8 cellular contexts compared by ENCODE assay signal in genomic region chr3:141231101-141231922, GRCh38. TPM values are rescaled to one million over a fixed set of nuclear protein-coding genes. Genes with fewer than 3 reads are reported as not detected.
A peak's percentile ranks its signal among the peaks of the same experiment; 100 is the strongest.
DNase-seq lines count a peak whose midpoint lies in the region; ATAC-seq lines count a peak whose summit lies in the region.

Gene PXYLP1, plus strand, starts transcription at chr3:141231825. Its CDS starts 28,351 bp downstream, at chr3:141260176.

- DNase-seq in CD4-positive, CD25-positive, alpha-beta regulatory T cell = peak; percentile 81 to 90 (median 88)
- DNase-seq in NCI-H748 treated with DMSO at 0.1 percent for 48 hours (lab: John Stamatoyannopoulos, UW) (peak; percentile 40), memory B cell (ENCODE audit: low spot score in 2 of 2) (peak; percentile 87)
- DNase-seq in activated CD4-positive, alpha-beta memory T cell treated with anti-CD3 and anti-CD28 coated beads, Interleukin-2, amount 10 ng/mL, durations not matched to agents 7 days and 5 days = peak; percentile 93
- DNase-seq in stimulated activated CD8-positive, alpha-beta memory T cell treated with anti-CD3 and anti-CD28 coated beads, Interleukin-12 subunit alpha, Interleukin-12 subunit beta, amount 100 ng/mL, for 24 hours (ENCODE audit: extremely low read depth) = peak; percentile 71

- 18% methylated on average over 87 of the region's 87 CpGs for WGBS in ectodermal cell, 2 experiments

- peaks cover 30% of the 10 kb centered on the region for H3K4me1 ChIP-seq in CD4-positive, CD25-positive, alpha-beta regulatory T cell (ENCODE audit: control insufficient read depth, insufficient read depth, low read length, poor library complexity, severe bottlenecking)
- H3K4me1 ChIP-seq in ectodermal cell (ENCODE audit: control insufficient read depth, insufficient read depth, low read length) = peaks cover 5% of the 10 kb centered on the region

- CTCF ChIA-PET in activated CD4-positive, alpha-beta memory T cell treated with anti-CD3 and anti-CD28 coated beads, Interleukin-2, amount 10 ng/mL, durations not matched to agents 7 days and 5 days (lab: Charles Lee) = interaction anchor here (0.6 to 4.6 kb wide), 43 partner anchors 8 to 507 kb away, joined by 3 to 52 read pairs (median 5); partner anchors contain the start of gene RNF7

- POLR2A ChIA-PET in activated CD4-positive, alpha-beta memory T cell treated with anti-CD3 and anti-CD28 coated beads, Interleukin-2, amount 10 ng/mL, durations not matched to agents 7 days and 5 days (lab: Charles Lee) = interaction anchor here (0.6 to 5.7 kb wide), 26 partner anchors 12 to 797 kb away, joined by 3 to 53 read pairs (median 7); partner anchors contain the start of gene SLC25A36

- H3K27me3 Mint-ChIP-seq in CD4-positive, CD25-positive, alpha-beta regulatory T cell = peaks cover 4% of the 10 kb centered on the region
- H3K27me3 Mint-ChIP-seq in activated CD4-positive, alpha-beta memory T cell treated with anti-CD3 and anti-CD28 coated beads, Interleukin-2, amount 10 ng/mL, durations not matched to agents 7 days and 5 days = peaks cover 9% of the 10 kb centered on the region
- no peaks in the 10 kb centered on the region for H3K27me3 Mint-ChIP-seq in memory B cell

- peak within 1 kb of the TSS; percentile 78 for H3K27ac ChIP-seq in CD4-positive, CD25-positive, alpha-beta regulatory T cell (ENCODE audit: insufficient read depth, low read length, poor library complexity, severe bottlenecking)
- no peak within 1 kb of the TSS for H3K27ac ChIP-seq in ectodermal cell (ENCODE audit: insufficient read depth, low read depth, low read length, poor library complexity, severe bottlenecking)

- peak; percentile 96 to 97 for ATAC-seq in CD4-positive, CD25-positive, alpha-beta regulatory T cell (ENCODE audit: low read depth in 2 of 2)
- peak; percentile 94 for ATAC-seq in GM19324 (IDR thresholded peaks at IDR 0.05; ENCODE audit: low FRiP score, unreplicated experiment)
- ATAC-seq in HG03460 (IDR thresholded peaks at IDR 0.05; ENCODE audit: unreplicated experiment) = peak; percentile 95
- peak; percentile 92 for ATAC-seq in memory B cell (ENCODE audit: low read depth)

- H3K27me3 ChIP-seq in CD4-positive, CD25-positive, alpha-beta regulatory T cell (ENCODE audit: control insufficient read depth, insufficient read depth, low read length) = peaks cover under 1% of the 10 kb centered on the region
- H3K27me3 ChIP-seq in ectodermal cell (ENCODE audit: control insufficient read depth, insufficient read depth, low read length, poor library complexity, severe bottlenecking) = peaks cover 31% of the 10 kb centered on the region

- no peaks in the 10 kb centered on the region for H3K9me3 Mint-ChIP-seq in CD4-positive, CD25-positive, alpha-beta regulatory T cell
- H3K9me3 Mint-ChIP-seq in activated CD4-positive, alpha-beta memory T cell treated with anti-CD3 and anti-CD28 coated beads, Interleukin-2, amount 10 ng/mL, durations not matched to agents 7 days and 5 days = no peaks in the 10 kb centered on the region
- no peaks in the 10 kb centered on the region for H3K9me3 Mint-ChIP-seq in memory B cell

- H3K9me3 ChIP-seq in CD4-positive, CD25-positive, alpha-beta regulatory T cell (ENCODE audit: control insufficient read depth in 2 of 2, low read length in 2 of 2) = no peaks in the 10 kb centered on the region
- no peaks in the 10 kb centered on the region for H3K9me3 ChIP-seq in ectodermal cell (ENCODE audit: control insufficient read depth, low read length)

- H3K36me3 Mint-ChIP-seq in CD4-positive, CD25-positive, alpha-beta regulatory T cell = peaks cover 12% of the 10 kb centered on the region
- peaks cover 19% of the 10 kb centered on the region for H3K36me3 Mint-ChIP-seq in activated CD4-positive, alpha-beta memory T cell treated with anti-CD3 and anti-CD28 coated beads, Interleukin-2, amount 10 ng/mL, durations not matched to agents 7 days and 5 days (ENCODE audit: low read depth)
- no peaks in the 10 kb centered on the region for H3K36me3 Mint-ChIP-seq in memory B cell

- peaks cover 0 to 55% (median 28%) of the 10 kb centered on the region in 4 donors for H3K4me1 Mint-ChIP-seq in CD4-positive, CD25-positive, alpha-beta regulatory T cell
- peaks cover 53% of the 10 kb centered on the region for H3K4me1 Mint-ChIP-seq in activated CD4-positive, alpha-beta memory T cell treated with anti-CD3 and anti-CD28 coated beads, Interleukin-2, amount 10 ng/mL, durations not matched to agents 7 days and 5 days
- H3K4me1 Mint-ChIP-seq in memory B cell = peaks cover 15% of the 10 kb centered on the region

- H3K36me3 ChIP-seq in CD4-positive, CD25-positive, alpha-beta regulatory T cell (ENCODE audit: control insufficient read depth, insufficient read depth, low read length) = no peaks in the 10 kb centered on the region
- H3K36me3 ChIP-seq in ectodermal cell (ENCODE audit: control insufficient read depth, insufficient read depth, low read length) = no peaks in the 10 kb centered on the region

- peak within 1 kb of the TSS; percentile 89 to 96 (median 94) for H3K4me3 Mint-ChIP-seq in CD4-positive, CD25-positive, alpha-beta regulatory T cell
- H3K4me3 Mint-ChIP-seq in activated CD4-positive, alpha-beta memory T cell treated with anti-CD3 and anti-CD28 coated beads, Interleukin-2, amount 10 ng/mL, durations not matched to agents 7 days and 5 days = peak within 1 kb of the TSS; percentile 79
- H3K4me3 Mint-ChIP-seq in memory B cell = peak within 1 kb of the TSS; percentile 96

- peak within 1 kb of the TSS; percentile 72 for H3K4me3 ChIP-seq in CD4-positive, CD25-positive, alpha-beta regulatory T cell (ENCODE audit: low read depth, low read length)
- peak within 1 kb of the TSS; percentile 70 for H3K4me3 ChIP-seq in ectodermal cell (ENCODE audit: insufficient read depth, low read depth, low read length)

- H3K27ac Mint-ChIP-seq in CD4-positive, CD25-positive, alpha-beta regulatory T cell = peak within 1 kb of the TSS; percentile 94 to 99 (median 97)
- peak within 1 kb of the TSS; percentile 86 for H3K27ac Mint-ChIP-seq in activated CD4-positive, alpha-beta memory T cell treated with anti-CD3 and anti-CD28 coated beads, Interleukin-2, amount 10 ng/mL, durations not matched to agents 7 days and 5 days
- peak within 1 kb of the TSS; percentile 95 for H3K27ac Mint-ChIP-seq in memory B cell

RNA-seq across cellular contexts. Expression of gene PXYLP1, which starts in this region (rescaled TPM):
- total RNA-seq in CD4-positive, CD25-positive, alpha-beta regulatory T cell = 9.8 TPM
- 10 to 100 TPM in 2 of 4 donors, 1 to 10 TPM in 2; 3.8 to 11.3 (median 7.8) TPM for polyA plus RNA-seq in CD4-positive, CD25-positive, alpha-beta regulatory T cell
- total RNA-seq in activated CD4-positive, alpha-beta memory T cell treated with anti-CD3 and anti-CD28 coated beads, Interleukin-2, amount 10 ng/mL, durations not matched to agents 7 days and 5 days = 10 to 100 TPM; 16.1 to 16.5 TPM
- polyA plus RNA-seq in ectodermal cell (2013, experiment 1 of 4) = 29.7 TPM
- 31.1 TPM for polyA plus RNA-seq in ectodermal cell (2013, experiment 2 of 4)
- polyA plus RNA-seq in ectodermal cell (2013, experiment 3 of 4) = 23.9 TPM
- polyA plus RNA-seq in ectodermal cell (2013, experiment 4 of 4) = 24.6 TPM

Comparison
In these comparisons a context has a peak if more than half of its experiments do, and no peak if none do; other contexts are left out.
1. DNase-seq: peak in every context shown above with its lines; median percentile 93 in activated CD4-positive, alpha-beta memory T cell treated with anti-CD3 and anti-CD28 coated beads, Interleukin-2, amount 10 ng/mL, durations not matched to agents 7 days and 5 days; 88 in CD4-positive, CD25-positive, alpha-beta regulatory T cell; 87 in memory B cell; 71 in stimulated activated CD8-positive, alpha-beta memory T cell treated with anti-CD3 and anti-CD28 coated beads, Interleukin-12 subunit alpha, Interleukin-12 subunit beta, amount 100 ng/mL, for 24 hours; 40 in NCI-H748 treated with DMSO at 0.1 percent for 48 hours.